In the genomic region with DNA sequence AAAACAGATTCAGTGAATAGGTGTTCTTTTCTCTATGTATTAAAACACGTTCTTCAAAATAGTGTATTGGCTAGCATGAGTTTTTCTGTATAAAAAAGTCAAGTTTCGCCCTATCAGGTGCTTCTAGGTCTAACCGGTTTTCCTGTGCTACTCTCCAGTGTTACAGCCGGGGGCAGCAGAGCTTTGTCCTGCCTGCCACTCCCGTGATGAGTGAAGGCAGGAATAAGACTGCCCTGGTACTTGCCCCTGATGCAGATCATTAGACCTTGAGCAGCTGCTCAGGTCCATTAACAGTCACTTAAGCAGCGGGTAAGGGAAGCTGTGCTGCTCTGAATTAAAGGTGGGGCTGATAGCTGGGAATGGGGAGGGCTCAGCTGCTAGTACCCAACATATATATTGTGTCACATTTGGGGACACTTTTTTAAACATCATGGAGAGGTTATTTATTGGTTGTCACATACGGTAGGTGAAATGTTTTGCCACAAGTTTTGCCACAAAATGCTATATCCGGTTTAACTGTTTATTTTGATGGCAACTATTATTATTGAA, we compare ENCODE assay signal across 11 cellular contexts. TPM values are rescaled to one million over a fixed set of nuclear protein-coding genes. Genes with fewer than 3 reads are reported as not detected.
A peak's percentile ranks its signal among the peaks of the same experiment; 100 is the strongest.
DNase-seq lines count a peak whose midpoint lies in the region; ATAC-seq lines count a peak whose summit lies in the region.
"Had no signal": no experiment of that assay in that cellular context is flagged by ENCODE, and none has a peak within 500 bp of the region (broad histone marks: within the 10 kb centered on the region; RNA-seq: fewer than 3 reads in every experiment).

No MANE protein-coding gene starts in this region.

- H2BK12ac ChIP-seq in neuronal stem cell (ENCODE audit: low read length), result no peak overlapping the region

- in situ Hi-C loops in G401 (cut with HindIII; ENCODE audit: low sequenced_read_pairs), result no loop called here

- no peak overlapping the region for H2AFZ ChIP-seq in neuronal stem cell (ENCODE audit: low read length)

- no peak overlapping the region for H3K27ac Mint-ChIP-seq in activated T-cell treated with anti-CD3 and anti-CD28 coated beads, Interleukin-2, amount 50 U/mL, for 24 hours
- H3K27ac Mint-ChIP-seq: immature natural killer cell had no signal

- no peak overlapping the region for H3K4me2 ChIP-seq in neuronal stem cell (ENCODE audit: insufficient read depth, low read length, poor library complexity, severe bottlenecking)

- H3K4me1 ChIP-seq in neuronal stem cell (ENCODE audit: control insufficient read depth in 2 of 2, insufficient read depth in 1 of 2, low read depth in 1 of 2, low read length in 2 of 2), result peaks cover 0 to 2% of the 10 kb centered on the region in 2 donors
- H3K4me1 ChIP-seq: HAP-1 had no signal

- no peak overlapping the region for H4K91ac ChIP-seq in neuronal stem cell (ENCODE audit: low read depth, low read length, poor library complexity)

- no peaks in the 10 kb centered on the region for H3K36me3 ChIP-seq in neuronal stem cell (replicated peaks in 1 of 2; ENCODE audit: control insufficient read depth in 2 of 2, insufficient read depth in 2 of 2, low read length in 2 of 2)
- H3K36me3 ChIP-seq: HAP-1 had no signal

- H3K27me3 Mint-ChIP-seq in activated T-cell treated with anti-CD3 and anti-CD28 coated beads, Interleukin-2, amount 50 U/mL, for 24 hours, result peaks cover 47% of the 10 kb centered on the region

- H3K9me3 Mint-ChIP-seq in activated T-cell treated with anti-CD3 and anti-CD28 coated beads, Interleukin-2, amount 50 U/mL, for 24 hours, result no peaks in the 10 kb centered on the region

- no peaks in the 10 kb centered on the region for H3K79me1 ChIP-seq in neuronal stem cell (ENCODE audit: low read depth, low read length)

- H3K4me3 Mint-ChIP-seq in activated T-cell treated with anti-CD3 and anti-CD28 coated beads, Interleukin-2, amount 50 U/mL, for 24 hours, result no peak overlapping the region
- H3K4me3 Mint-ChIP-seq: immature natural killer cell had no signal

- no peak overlapping the region for H2BK5ac ChIP-seq in neuronal stem cell (ENCODE audit: low read length)

- no peak overlapping the region for H3K14ac ChIP-seq in neuronal stem cell (ENCODE audit: low read length)

- H3K4ac ChIP-seq in neuronal stem cell (ENCODE audit: low read length), result no peak overlapping the region

- no peak overlapping the region for H2AK5ac ChIP-seq in neuronal stem cell (ENCODE audit: low read depth, low read length)

- H2BK120ac ChIP-seq in neuronal stem cell (ENCODE audit: low read depth, low read length), result no peak overlapping the region

- H4K8ac ChIP-seq in neuronal stem cell (ENCODE audit: low read depth, low read length), result no peak overlapping the region

- WGBS in neuronal stem cell (ENCODE audit: extremely low coverage in 2 of 2, insufficient read length in 2 of 2, insufficient replicate concordance in 1 of 2), 2 donors, result no CpG with 5 or more reads among the region's 8 CpGs

- H3K23ac ChIP-seq in neuronal stem cell (ENCODE audit: low read depth, low read length, poor library complexity), result no peak overlapping the region

- no peak for ATAC-seq in GM19395 (IDR thresholded peaks at IDR 0.05; ENCODE audit: unreplicated experiment)
- ATAC-seq in GM19463 (IDR thresholded peaks at IDR 0.05; ENCODE audit: unreplicated experiment), result no peak

- peaks cover 8% of the 10 kb centered on the region for H3K4me1 Mint-ChIP-seq in activated T-cell treated with anti-CD3 and anti-CD28 coated beads, Interleukin-2, amount 50 U/mL, for 24 hours (ENCODE audit: low read depth)
- H3K4me1 Mint-ChIP-seq: immature natural killer cell had no signal

- no peak overlapping the region for H3K9ac ChIP-seq in neuronal stem cell (ENCODE audit: low read depth, low read length, poor library complexity)

- no peak overlapping the region for H3K4me3 ChIP-seq in neuronal stem cell (ENCODE audit: low read length in 2 of 2)
- H3K4me3 ChIP-seq: HAP-1 had no signal

- DNase-seq in G401 (ENCODE audit: low spot score) (peak; percentile 93), NCI-H446 (lab: John Stamatoyannopoulos, UW) (peak; percentile 45 to 73), cerebellum (ENCODE audit: low spot score) (peak; percentile 81), neuronal stem cell (ENCODE audit: low spot score) (peak; percentile 27), T-helper 2 cell (no peak)
- DNase-seq in activated T-cell treated with anti-CD3 and anti-CD28 coated beads, Interleukin-2, amount 50 U/mL, for 24 hours, result no peak
- DNase-seq: immature natural killer cell, Karpas-422 had no signal

- no peak overlapping the region for H3K18ac ChIP-seq in neuronal stem cell (ENCODE audit: low read length)

- H3K27me3 ChIP-seq in neuronal stem cell (ENCODE audit: control insufficient read depth in 3 of 3, insufficient read depth in 3 of 3, low read depth in 1 of 3, low read length in 3 of 3), result peaks cover 0 to 31% (median 6%) of the 10 kb centered on the region in 3 experiments

- no peak overlapping the region for H3K27ac ChIP-seq in neuronal stem cell (replicated peaks; ENCODE audit: low read length)

- H3K9me3 ChIP-seq in neuronal stem cell (replicated peaks in 1 of 2; ENCODE audit: control insufficient read depth in 2 of 2, insufficient read depth in 1 of 2, low read depth in 1 of 2, low read length in 2 of 2), result no peaks in the 10 kb centered on the region
- H3K9me3 ChIP-seq: HAP-1 had no signal

- no peaks in the 10 kb centered on the region for H3K36me3 Mint-ChIP-seq in activated T-cell treated with anti-CD3 and anti-CD28 coated beads, Interleukin-2, amount 50 U/mL, for 24 hours (ENCODE audit: low read depth)
- H3K36me3 Mint-ChIP-seq: immature natural killer cell had no signal

- no peak overlapping the region for H2BK15ac ChIP-seq in neuronal stem cell (ENCODE audit: low read length)

RNA-seq across cellular contexts. Expression of a gene that starts 1.3 kb away (rescaled TPM):
- total RNA-seq in G401 (2014; rRNA removed; shearing (Covaris generic)), result not detected in 2 replicates
- 69.0 TPM for total RNA-seq in cerebellum
- polyA plus RNA-seq in neuronal stem cell (2013, experiment 1 of 2), result 0.01 TPM
- polyA plus RNA-seq in neuronal stem cell (2013, experiment 2 of 2), result under 0.01 TPM
- polyA plus RNA-seq: immature natural killer cell had no signal

Comparison
In these comparisons a context has a peak if more than half of its experiments do, and no peak if none do; other contexts are left out.
1. DNase-seq: peak in G401 (single experiment), NCI-H446 (2 of 2), cerebellum (single experiment) and neuronal stem cell (single experiment); none in T-helper 2 cell (0 of 5) and activated T-cell treated with anti-CD3 and anti-CD28 coated beads, Interleukin-2, amount 50 U/mL, for 24 hours (single experiment).
2. RNA of a gene that starts 1.3 kb away (total RNA-seq): 69.0 TPM in cerebellum (single experiment); not detected in G401; every median in the first group is over 10 times any median in the second.